20 cellular contexts compared by ENCODE assay signal in the genomic region with DNA sequence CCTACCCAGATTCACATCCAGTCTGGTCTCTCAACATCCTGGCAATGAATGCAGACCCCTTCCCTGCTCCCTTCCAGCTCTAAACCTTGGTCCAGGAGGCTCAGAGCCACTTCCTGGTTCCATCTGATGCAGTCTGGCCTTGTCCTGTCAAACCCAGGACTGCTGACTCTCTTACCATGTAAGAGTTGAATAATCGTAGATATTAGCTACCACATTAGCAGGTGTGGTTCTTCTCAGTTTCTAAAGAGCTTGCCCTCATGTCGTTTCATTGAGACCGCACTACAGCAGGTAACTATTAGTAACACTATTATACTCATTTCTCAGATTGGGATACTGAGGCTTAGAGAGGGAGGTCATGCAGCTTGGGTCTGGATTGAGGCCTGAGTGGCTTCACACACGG.
DNase-seq lines count a peak whose midpoint lies in the region; ATAC-seq and TF ChIP-seq lines count a peak whose summit lies in the region.
"Had no signal": no experiment of that assay in that cellular context is flagged by ENCODE, and none has a peak within 500 bp of the region (broad histone marks: within the 10 kb centered on the region; RNA-seq: fewer than 3 reads in every experiment).

No MANE protein-coding gene starts in this region.

- no peaks in the 10 kb centered on the region for H4K20me1 ChIP-seq in mammary epithelial cell (ENCODE audit: insufficient read depth, low read length)
- H4K20me1 ChIP-seq in PC-9 (ENCODE audit: insufficient read depth) = no peaks in the 10 kb centered on the region
- H4K20me1 ChIP-seq: BLaER1 had no signal

- dilution Hi-C loops in mammary epithelial cell (cut with HindIII; ENCODE audit: low sequenced_read_pairs) = no loop called here

- H3K4me3 ChIP-seq in mammary epithelial cell (replicated peaks in 1 of 3; ENCODE audit: insufficient read depth in 1 of 3, low read depth in 2 of 3, low read length in 3 of 3) = no peak overlapping the region
- no peak overlapping the region for H3K4me3 ChIP-seq in breast epithelium
- H3K4me3 ChIP-seq in PC-9 = no peak overlapping the region
- H3K4me3 ChIP-seq: A549, BLaER1, GM23338 had no signal

- no peaks in the 10 kb centered on the region for H3K4me1 Mint-ChIP-seq in T-cell
- H3K4me1 Mint-ChIP-seq: CD14-positive monocyte had no signal

- TF ChIP-seq CTCF in mammary epithelial cell (conservative IDR thresholded peaks at IDR 0.05 in 1 of 2, IDR thresholded peaks at IDR 0.05 in 1 of 2; ENCODE audit: extremely low read depth in 1 of 2, insufficient read depth in 1 of 2, low read depth in 1 of 2, low read length in 2 of 2) (no peak), breast epithelium (IDR thresholded peaks at IDR 0.05) (no peak), PC-9 (conservative IDR thresholded peaks at IDR 0.05) (no peak), foreskin keratinocyte (conservative IDR thresholded peaks at IDR 0.05) (no peak), GM13977 (IDR thresholded peaks at IDR 0.05; ENCODE audit: extremely low read depth, insufficient read depth, missing control alignments) (no peak)

- H3K36me3 ChIP-seq in mammary epithelial cell (ENCODE audit: insufficient read depth, low read length) (no peaks in the 10 kb centered on the region), breast epithelium (no peaks in the 10 kb centered on the region), PC-9 (ENCODE audit: low read depth) (no peaks in the 10 kb centered on the region)
- H3K36me3 ChIP-seq: BLaER1 had no signal

- H3K4me1 ChIP-seq in mammary epithelial cell (ENCODE audit: insufficient read depth, low read length) (peaks cover 10% of the 10 kb centered on the region), breast epithelium (no peaks in the 10 kb centered on the region), PC-9 (replicated peaks; ENCODE audit: insufficient read depth) (peaks cover 26% of the 10 kb centered on the region), foreskin keratinocyte (peaks cover 5% of the 10 kb centered on the region)
- H3K4me1 ChIP-seq: A549, BLaER1 had no signal

- H3K79me2 ChIP-seq in mammary epithelial cell (ENCODE audit: insufficient read depth, low read length) = no peaks in the 10 kb centered on the region
- H3K79me2 ChIP-seq in PC-9 (ENCODE audit: low read depth) = no peaks in the 10 kb centered on the region

- no peak overlapping the region for H3K4me2 ChIP-seq in mammary epithelial cell (ENCODE audit: insufficient read depth, low read depth, low read length)
- H3K4me2 ChIP-seq in PC-9 = peak overlapping the region; percentile 26
- H3K4me2 ChIP-seq: A549, BLaER1, GM23338 had no signal

- no peaks in the 10 kb centered on the region for H3K36me3 Mint-ChIP-seq in T-cell
- H3K36me3 Mint-ChIP-seq: CD14-positive monocyte; CD8-positive, alpha-beta T cell had no signal

- no peak for TF ChIP-seq POLR2A in breast epithelium (IDR thresholded peaks at IDR 0.05)

- H3K27me3 ChIP-seq in mammary epithelial cell (ENCODE audit: insufficient read depth, low read length) (no peaks in the 10 kb centered on the region), breast epithelium (no peaks in the 10 kb centered on the region), PC-9 (ENCODE audit: insufficient read depth, low read depth) (no peaks in the 10 kb centered on the region), foreskin keratinocyte (no peaks in the 10 kb centered on the region)
- H3K27me3 ChIP-seq: BLaER1 had no signal

- intact Hi-C loops in mammary epithelial cell (cut with micrococcal nuclease) = loop anchor here (1.0 kb wide), 1 partner anchor 28 kb away; no protein-coding TSS in a partner anchor
- intact Hi-C loops in breast epithelium (cut with DNase I; ENCODE audit: low total_unique reads) = no loop called here
- intact Hi-C loops in PC-9 (cut with micrococcal nuclease; ENCODE audit: unreplicated experiment) = no loop called here

- peaks cover 8 to 18% of the 10 kb centered on the region in 2 donors for H3K27me3 Mint-ChIP-seq in T-cell

- DNase-seq in mammary epithelial cell (no peak), breast epithelium (ENCODE audit: low spot score in 2 of 2) (no peak), PC-9 (no peak), foreskin keratinocyte (no peak), GM13977 (ENCODE audit: low spot score) (no peak), T-cell (no peak)
- DNase-seq in activated naive CD4-positive, alpha-beta T cell treated with anti-CD3 and anti-CD28 coated beads, Interleukin-2, amount 50 U/mL, for 16 hours = no peak
- DNase-seq: CD8-positive, alpha-beta T cell; DMS 273 treated with DMSO at 0.1 percent for 48 hours; DMS53; DND-41; EL; HCEC 1CT; HFFc6 had no signal

- H3F3A ChIP-seq in PC-9 (ENCODE audit: insufficient read depth, low read depth) = peaks cover 27% of the 10 kb centered on the region

- in situ Hi-C loops in mammary epithelial cell (cut with MboI; ENCODE audit: low sequenced_read_pairs in 2 of 2) (no loop called here), GM13977 (cut with MboI; ENCODE audit: low pct_unique_long_range_greater_than_20kb, low sequenced_read_pairs, unreplicated experiment) (no loop called here)

- no peak overlapping the region for H3K9ac ChIP-seq in mammary epithelial cell (ENCODE audit: insufficient read depth, low read length)
- H3K9ac ChIP-seq: BLaER1 had no signal

- H3K9me2 ChIP-seq in PC-9 (ENCODE audit: insufficient read depth) = 0 out of 2 replicates have a peak, but pooled peaks cover 3% of the 10 kb centered on the region

- POLR2A ChIA-PET in PC-9 (lab: Charles Lee; ENCODE audit: unreplicated experiment) = no interaction called here
- POLR2A ChIA-PET in T-cell (lab: Charles Lee) = no interaction called here

- H3K9me3 Mint-ChIP-seq in T-cell = peaks cover 0 to 5% (median 0%) of the 10 kb centered on the region in 3 donors
- H3K9me3 Mint-ChIP-seq: CD8-positive, alpha-beta T cell; GM23338; HFFc6 had no signal

- 95% methylated on average over 4 of the region's 4 CpGs for WGBS in mammary epithelial cell (ENCODE audit: low coverage, missing lambda C conversion rate)

- peak overlapping the region; percentile 35 for H3K27ac ChIP-seq in mammary epithelial cell (ENCODE audit: insufficient read depth, low read depth, low read length)
- peak overlapping the region in 1 of 2 donors; percentile 12 for H3K27ac ChIP-seq in breast epithelium
- H3K27ac ChIP-seq in PC-9 = peak overlapping the region; percentile 99
- H3K27ac ChIP-seq in foreskin keratinocyte = peak overlapping the region; percentile 87
- H3K27ac ChIP-seq: 22Rv1, A549, BLaER1, HL-60 had no signal

- ATAC-seq in foreskin keratinocyte = no peak
- ATAC-seq in T-cell (replicated peaks in 1 of 4) = no peak
- ATAC-seq: A549; CD8-positive, alpha-beta T cell; GM23338 had no signal

- H3K9me3 ChIP-seq in mammary epithelial cell (replicated peaks; ENCODE audit: insufficient read depth, low read length) (no peaks in the 10 kb centered on the region), breast epithelium (no peaks in the 10 kb centered on the region), PC-9 (ENCODE audit: insufficient read depth, low read depth) (no peaks in the 10 kb centered on the region)
- H3K9me3 ChIP-seq: A549, BLaER1 had no signal

- H2AFZ ChIP-seq in mammary epithelial cell (ENCODE audit: low read depth, low read length) = no peak overlapping the region
- no peak overlapping the region for H2AFZ ChIP-seq in PC-9
- H2AFZ ChIP-seq: GM23338 had no signal

- no peak overlapping the region for H3K4me3 Mint-ChIP-seq in T-cell
- H3K4me3 Mint-ChIP-seq: CD14-positive monocyte; CD8-positive, alpha-beta T cell; GM23338; HFFc6 had no signal

- H3K27ac Mint-ChIP-seq in T-cell = no peak overlapping the region
- H3K27ac Mint-ChIP-seq: CD14-positive monocyte; CD8-positive, alpha-beta T cell; GM23338; HFFc6 had no signal

- BruUV-seq in mammary epithelial cell (replicated peaks; lab: Mats Ljungman, UMichigan) (TSS peak; percentile 65), PC-9 (replicated peaks; lab: Mats Ljungman, UMichigan) (TSS peak; percentile 76)

- CTCF ChIA-PET in mammary epithelial cell (lab: Charles Lee; ENCODE audit: low non-redundant PET) = no interaction called here
- CTCF ChIA-PET in PC-9 (lab: Charles Lee) = interaction anchor here (0.8 kb wide), 1 partner anchor 8 kb away, joined by 4 read pairs; no protein-coding TSS in a partner anchor
- CTCF ChIA-PET in T-cell (lab: Charles Lee) = no interaction called here
